In the genomic region with DNA sequence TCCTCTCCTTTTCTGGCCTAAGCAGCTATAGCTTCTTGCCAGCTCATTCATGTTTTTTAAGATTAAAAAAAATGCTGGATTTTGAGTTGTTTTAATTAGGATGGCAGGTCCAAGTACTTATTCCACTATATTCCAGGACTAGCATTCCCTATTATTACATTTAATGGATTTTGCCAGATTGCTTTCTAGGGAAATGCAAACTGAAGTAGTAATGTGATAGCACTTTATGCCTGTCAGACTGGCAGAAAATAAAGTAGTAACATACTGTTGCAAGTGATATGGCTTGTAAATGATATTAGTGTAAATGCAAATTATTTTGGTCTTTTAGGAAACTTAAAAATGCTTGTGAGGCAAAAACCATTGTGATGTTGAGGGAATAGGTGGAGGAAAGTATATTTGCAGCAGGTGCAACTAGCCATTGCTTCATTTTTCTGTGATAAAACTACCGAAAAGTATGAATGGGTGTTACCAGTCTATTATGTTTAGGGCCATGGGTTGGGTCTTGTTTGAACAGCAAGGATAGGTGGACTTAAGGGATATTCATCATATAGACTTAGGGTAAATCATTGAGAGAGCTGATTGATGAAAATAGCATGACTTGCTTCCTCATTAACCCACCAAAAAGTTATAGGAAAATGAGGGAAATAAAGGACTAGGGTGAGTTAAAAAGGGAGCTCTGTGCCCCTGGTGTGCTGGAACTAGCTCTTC, we compare ENCODE assay signal across 28 cellular contexts. TPM values are rescaled to one million over a fixed set of nuclear protein-coding genes. Genes with fewer than 3 reads are reported as not detected.
A peak's percentile ranks its signal among the peaks of the same experiment; 100 is the strongest.
DNase-seq lines count a peak whose midpoint lies in the region; TF ChIP-seq lines count a peak whose summit lies in the region.
"Had no signal": no experiment of that assay in that cellular context is flagged by ENCODE, and none has a peak within 500 bp of the region (broad histone marks: within the 10 kb centered on the region; RNA-seq: fewer than 3 reads in every experiment).

No MANE protein-coding gene starts in this region.

- H3K4me3 ChIP-seq in SK-N-MC = no peak overlapping the region
- no peak overlapping the region for H3K4me3 ChIP-seq in foreskin fibroblast (ENCODE audit: low read depth in 1 of 2, low read length in 2 of 2)
- H3K4me3 ChIP-seq: dorsolateral prefrontal cortex, heart right ventricle, neural progenitor cell, pancreas, testis, vagina had no signal

- CTCF ChIA-PET in HEK293T (lab: Yijun Ruan, JAX) = interaction anchor here (1.0 to 1.1 kb wide), 2 partner anchors 9 to 38 kb away, joined by 3 read pairs; no protein-coding TSS in a partner anchor

- H3K27ac Mint-ChIP-seq in progenitor cell of endocrine pancreas = peak overlapping the region; percentile 3
- H3K27ac Mint-ChIP-seq: activated B cell treated with CpG ODN at 0.5 μM for 24 hours; activated CD4-positive, alpha-beta T cell treated with anti-CD3 and anti-CD28 coated beads, Interleukin-2, amount 10 ng/mL, durations not matched to agents 7 days and 5 days; activated naive CD8-positive, alpha-beta T cell; CD8-positive, alpha-beta T cell; IgD-negative memory B cell; neural progenitor cell; T-helper 1 cell treated with Interleukin-12 subunit alpha and Interleukin-12 subunit beta and Interleukin-4 antibody, amounts not matched to agents 30 μg/mL and 1 μg/mL, for 36 hours had no signal

- H3K9me3 Mint-ChIP-seq in progenitor cell of endocrine pancreas (ENCODE audit: low read depth) = no peaks in the 10 kb centered on the region
- H3K9me3 Mint-ChIP-seq: activated B cell treated with CpG ODN at 0.5 μM for 24 hours; CD8-positive, alpha-beta T cell; IgD-negative memory B cell; neural progenitor cell; T-helper 1 cell treated with Interleukin-12 subunit alpha and Interleukin-12 subunit beta and Interleukin-4 antibody, amounts not matched to agents 30 μg/mL and 1 μg/mL, for 36 hours had no signal

- peaks cover 30% of the 10 kb centered on the region for H3K4me1 Mint-ChIP-seq in progenitor cell of endocrine pancreas (ENCODE audit: low read depth)
- H3K4me1 Mint-ChIP-seq: neural progenitor cell had no signal

- DNase-seq in NCI-H748 (lab: John Stamatoyannopoulos, UW; ENCODE audit: unreplicated experiment) (peak; percentile 33), NCI-H748 treated with DMSO at 0.1 percent for 48 hours (lab: John Stamatoyannopoulos, UW) (no peak), HEK293T (ENCODE audit: extremely low spot score) (no peak), SK-N-MC (ENCODE audit: low read depth, low spot score) (no peak), progenitor cell of endocrine pancreas (ENCODE audit: low spot score, unreplicated experiment) (no peak), NCI-H2196 (lab: John Stamatoyannopoulos, UW; ENCODE audit: unreplicated experiment) (no peak), foreskin fibroblast (no peak)
- DNase-seq in effector CD4-positive, alpha-beta T cell = no peak
- DNase-seq: activated B cell treated with CpG ODN at 0.5 μM for 24 hours; activated CD4-positive, alpha-beta T cell treated with anti-CD3 and anti-CD28 coated beads, Interleukin-2, amount 10 ng/mL, durations not matched to agents 7 days and 5 days; activated effector memory CD4-positive, alpha-beta T cell treated with anti-CD3 and anti-CD28 coated beads, Interleukin-2, amount 50 U/mL, for 16 hours; CD8-positive, alpha-beta T cell; DMS153; dorsolateral prefrontal cortex; heart right ventricle; kidney glomerular epithelial cell; NCI-H1048; NCI-H187 treated with DMSO at 0.1 percent for 48 hours; NK-92 treated with Interleukin-12 subunit alpha and Interleukin-12 subunit beta, amount 100 ng/mL, for 24 hours; pancreas; small intestine; stimulated activated naive CD8-positive, alpha-beta T cell treated with anti-CD3 and anti-CD28 coated beads, Interleukin-15, Interleukin-2, amounts not matched to agents 100 U/mL and 50 U/mL, for 24 hours; testis had no signal

- H3K27me3 Mint-ChIP-seq in progenitor cell of endocrine pancreas = no peaks in the 10 kb centered on the region
- H3K27me3 Mint-ChIP-seq: activated B cell treated with CpG ODN at 0.5 μM for 24 hours; activated CD4-positive, alpha-beta T cell treated with anti-CD3 and anti-CD28 coated beads, Interleukin-2, amount 10 ng/mL, durations not matched to agents 7 days and 5 days; activated naive CD8-positive, alpha-beta T cell; IgD-negative memory B cell had no signal

- H3K9me3 ChIP-seq in SK-N-MC (ENCODE audit: low read depth, low read length) = no peaks in the 10 kb centered on the region
- H3K9me3 ChIP-seq: heart right ventricle, pancreas, testis, vagina had no signal

- H3K27ac ChIP-seq in SK-N-MC = peak overlapping the region; percentile 11; the same call in 1 of the 2 replicates
- H3K27ac ChIP-seq: dorsolateral prefrontal cortex, heart right ventricle, neural progenitor cell, pancreas, testis, vagina had no signal

- no peaks in the 10 kb centered on the region for H3K36me3 ChIP-seq in SK-N-MC (ENCODE audit: insufficient read depth, low read length)
- H3K36me3 ChIP-seq: heart right ventricle, neural progenitor cell, pancreas, vagina had no signal

- no peak overlapping the region for H3K9ac ChIP-seq in SK-N-MC (ENCODE audit: insufficient read length)
- H3K9ac ChIP-seq: neural progenitor cell had no signal

- TF ChIP-seq CTCF in progenitor cell of endocrine pancreas (IDR thresholded peaks at IDR 0.05; ENCODE audit: unreplicated experiment) (no peak), foreskin fibroblast (IDR thresholded peaks at IDR 0.05; ENCODE audit: low read depth, low read length) (no peak)

- H3K4me3 Mint-ChIP-seq in progenitor cell of endocrine pancreas (ENCODE audit: low read depth) = no peak overlapping the region
- H3K4me3 Mint-ChIP-seq: activated B cell treated with CpG ODN at 0.5 μM for 24 hours; activated CD4-positive, alpha-beta T cell treated with anti-CD3 and anti-CD28 coated beads, Interleukin-2, amount 10 ng/mL, durations not matched to agents 7 days and 5 days; activated naive CD8-positive, alpha-beta T cell; CD8-positive, alpha-beta T cell; neural progenitor cell; T-helper 1 cell treated with Interleukin-12 subunit alpha and Interleukin-12 subunit beta and Interleukin-4 antibody, amounts not matched to agents 30 μg/mL and 1 μg/mL, for 36 hours had no signal

- POLR2A ChIA-PET in HEK293T (lab: Yijun Ruan, JAX) = no interaction called here

- H3K36me3 Mint-ChIP-seq in progenitor cell of endocrine pancreas (ENCODE audit: insufficient read depth) = no peaks in the 10 kb centered on the region
- H3K36me3 Mint-ChIP-seq: activated naive CD8-positive, alpha-beta T cell; CD8-positive, alpha-beta T cell; neural progenitor cell had no signal

TF ChIP-seq in HEK293T, 16 proteins besides CTCF, POLR2A, EP300 and RAD21:
- TF ChIP-seq, protein P1, sequence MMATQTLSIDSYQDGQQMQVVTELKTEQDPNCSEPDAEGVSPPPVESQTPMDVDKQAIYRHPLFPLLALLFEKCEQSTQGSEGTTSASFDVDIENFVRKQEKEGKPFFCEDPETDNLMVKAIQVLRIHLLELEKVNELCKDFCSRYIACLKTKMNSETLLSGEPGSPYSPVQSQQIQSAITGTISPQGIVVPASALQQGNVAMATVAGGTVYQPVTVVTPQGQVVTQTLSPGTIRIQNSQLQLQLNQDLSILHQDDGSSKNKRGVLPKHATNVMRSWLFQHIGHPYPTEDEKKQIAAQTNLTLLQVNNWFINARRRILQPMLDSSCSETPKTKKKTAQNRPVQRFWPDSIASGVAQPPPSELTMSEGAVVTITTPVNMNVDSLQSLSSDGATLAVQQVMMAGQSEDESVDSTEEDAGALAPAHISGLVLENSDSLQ (IDR thresholded peaks at IDR 0.05) = peak; percentile 57
- no peak for TF ChIP-seq ARNT (IDR thresholded peaks at IDR 0.05)

RNA-seq across cellular contexts. Expression of gene ZNRF2, which starts 19.9 kb away (rescaled TPM):
- total RNA-seq in progenitor cell of endocrine pancreas = 13.8 and 14.4 TPM in 2 replicates
